In genomic region chr2:64426191-64426952, GRCh38 we compare ENCODE assay signal across 18 cellular contexts. TPM values are rescaled to one million over a fixed set of nuclear protein-coding genes. Genes with fewer than 3 reads are reported as not detected.
DNase-seq lines count a peak whose midpoint lies in the region; ATAC-seq, FAIRE-seq and TF ChIP-seq lines count a peak whose summit lies in the region.
"Had no signal": no experiment of that assay in that cellular context is flagged by ENCODE, and none has a peak within 500 bp of the region (broad histone marks: within the 10 kb centered on the region; RNA-seq: fewer than 3 reads in every experiment).

No MANE protein-coding gene starts in this region.

- 14% methylated on average over 5 of the region's 5 CpGs for WGBS in A549 (ENCODE audit: missing lambda C conversion rate)

- H3K27me3 ChIP-seq in brain microvascular endothelial cell (replicated peaks), result no peaks in the 10 kb centered on the region
- H3K27me3 ChIP-seq in left lung, result no peaks in the 10 kb centered on the region
- H3K27me3 ChIP-seq: ovary had no signal

- peak overlapping the region; percentile 64 for H3K4me2 ChIP-seq in A549

- H3K36me3 ChIP-seq in brain microvascular endothelial cell (replicated peaks) (no peaks in the 10 kb centered on the region), left lung (no peaks in the 10 kb centered on the region)
- H3K36me3 ChIP-seq: ovary had no signal

- CTCF ChIA-PET in A549 (lab: Yijun Ruan, JAX), result no interaction called here

- TF ChIP-seq CTCF in A549 (IDR thresholded peaks at IDR 0.05) (no peak), brain microvascular endothelial cell (IDR thresholded peaks at IDR 0.05; ENCODE audit: low read depth, low read length, missing control alignments) (no peak), left lung (IDR thresholded peaks at IDR 0.05) (no peak)

- H3K9me3 ChIP-seq in A549 (no peaks in the 10 kb centered on the region), left lung (no peaks in the 10 kb centered on the region)
- H3K9me3 ChIP-seq: ovary had no signal

- POLR2A ChIA-PET in A549 (lab: Yijun Ruan, JAX), result no interaction called here

- peaks cover 17% of the 10 kb centered on the region for H3K4me1 ChIP-seq in A549
- H3K4me1 ChIP-seq in left lung, result no peaks in the 10 kb centered on the region

- TF ChIP-seq POLR2A in A549 (IDR thresholded peaks at IDR 0.05; ENCODE audit: low read length), result no peak

- FAIRE-seq in A549 (lab: Jason Lieb, UNC), result peak; percentile 18

- peak in 1 of 2 experiments; percentile 49; a peak in 2 of 6 replicates for ATAC-seq in A549
- peak; percentile 60 for ATAC-seq in left lung
- no peak for ATAC-seq in GM19397 (IDR thresholded peaks at IDR 0.05; ENCODE audit: unreplicated experiment)
- no peak for ATAC-seq in GM21528 (IDR thresholded peaks at IDR 0.05; ENCODE audit: low FRiP score, unreplicated experiment)
- ATAC-seq in GM21360 (IDR thresholded peaks at IDR 0.05; ENCODE audit: unreplicated experiment), result no peak
- ATAC-seq: activated CD4-positive, CD25-positive, alpha-beta regulatory T cell treated with anti-CD3 and anti-CD28 coated beads, Interleukin-2, amount 50 U/mL, for 24 hours; Panc1 had no signal

- no peak overlapping the region for H3K4me3 ChIP-seq in A549
- no peak overlapping the region for H3K4me3 ChIP-seq in brain microvascular endothelial cell (ENCODE audit: low read depth, low read length)
- H3K4me3 ChIP-seq in left lung, result no peak overlapping the region
- H3K4me3 ChIP-seq: ovary had no signal

- intact Hi-C loops in left lung (cut with DNase I), result no loop called here

- in situ Hi-C loops in brain microvascular endothelial cell (cut with HindIII; ENCODE audit: low pct_ligation_motif_present, low sequenced_read_pairs), result no loop called here

- TF ChIP-seq RAD21 in A549 (conservative IDR thresholded peaks at IDR 0.05 in 1 of 2, IDR thresholded peaks at IDR 0.05 in 1 of 2), result no peak

- H3K27ac ChIP-seq in A549 (no peak overlapping the region), brain microvascular endothelial cell (no peak overlapping the region), left lung (peak overlapping the region in 1 of 2 donors; percentile 21)
- H3K27ac ChIP-seq: epithelial cell of prostate, ovary had no signal

- no peak for TF ChIP-seq EP300 in A549 (IDR thresholded peaks at IDR 0.05)

- DNase-seq in A549 (ENCODE audit: low read depth in 1 of 2, low spot score in 1 of 2) (no peak), LHCN-M2 (ENCODE audit: low read depth) (peak; percentile 63), brain microvascular endothelial cell (peak; percentile 24), left lung (no peak), AML-193 (lab: John Stamatoyannopoulos, UW) (no peak)
- DNase-seq: activated CD8-positive, alpha-beta memory T cell treated with anti-CD3 and anti-CD28 coated beads, Interleukin-2, amount 50 U/mL, for 48 hours; activated naive CD4-positive, alpha-beta T cell treated with anti-CD3 and anti-CD28 coated beads, Interleukin-2, amount 10 ng/mL, durations not matched to agents 7 days and 5 days; mesendoderm; NCI-H1092 treated with DMSO at 0.1 percent for 48 hours; NCI-H446 treated with DMSO at 0.1 percent for 48 hours; ovary; T-helper 1 cell had no signal

TF ChIP-seq in A549, 52 proteins besides CTCF, POLR2A, EP300 and RAD21:
- no peak for TF ChIP-seq TP53 (CRISPR knock-in tag; IDR thresholded peaks at IDR 0.05)
- TF ChIP-seq CEBPB (IDR thresholded peaks at IDR 0.05), result no peak
- no peak for TF ChIP-seq HOXB5 (CRISPR knock-in tag; IDR thresholded peaks at IDR 0.05)
- no peak for TF ChIP-seq NR3C1 (IDR thresholded peaks at IDR 0.05)

RNA-seq across cellular contexts. Expression of gene LGALSL, which starts 27.6 kb away (rescaled TPM):
- polyA plus RNA-seq in A549 (2011; rRNA removed) (12.7 and 14.1 TPM in 2 replicates), A549 (2017; fragmentation: RNase III; extraction: RNeasy Plus Mini Kit Qiagen cat#74134 plus additional on column Dnase treatment) (10.8 to 11.4 TPM (median 11.0 TPM) in 3 replicates)
- polyA plus RNA-seq in A549 (2012; cell fraction: cytosol; rRNA removed), result 11.9 and 12.5 TPM in 2 replicates
- polyA plus RNA-seq in A549 (2012; cell fraction: nucleus; rRNA removed), result 3.5 and 5.6 TPM in 2 replicates
- polyA minus RNA-seq in A549 (2011; rRNA and poly(A)+ RNA removed), result 14.6 and 21.1 TPM in 2 replicates
- total RNA-seq in LHCN-M2 (2014; rRNA removed) (0.17 and 0.26 TPM in 2 replicates), left lung (10 to 100 TPM; 33.5 to 34.1 TPM)
- polyA plus RNA-seq in LHCN-M2 (2012), result 0.46 TPM

Comparison
In these comparisons a context has a peak if more than half of its experiments do, and no peak if none do; other contexts are left out.
1. DNase-seq: peak in LHCN-M2 (single experiment) and brain microvascular endothelial cell (single experiment); none in A549 (0 of 2), left lung (0 of 2) and AML-193 (0 of 2).
2. RNA of gene LGALSL, which starts 27.6 kb away (total RNA-seq): 33.5 to 34.1 TPM in left lung; 0.17 to 0.26 TPM in LHCN-M2; every median in the first group is over 10 times any median in the second.